In the genomic region with DNA sequence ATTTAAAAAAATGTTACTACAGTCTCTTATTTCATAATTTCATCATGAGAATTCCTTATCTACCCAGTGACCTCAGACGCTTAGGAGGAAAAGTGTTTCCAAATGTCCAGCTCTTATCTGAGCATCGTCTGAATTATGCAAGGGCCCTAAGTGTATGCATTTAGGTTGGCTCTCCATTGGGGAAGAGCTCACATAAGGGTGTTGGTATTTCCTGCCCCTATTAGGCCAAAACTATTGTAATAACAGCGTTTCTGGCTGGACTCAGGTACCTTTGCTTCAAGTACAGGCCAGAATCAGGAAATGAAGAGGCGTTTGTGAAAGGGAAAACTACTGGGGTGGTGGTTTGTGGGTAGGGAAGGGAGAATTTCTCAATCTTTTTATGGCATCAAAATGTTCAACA, we compare ENCODE assay signal across 15 cellular contexts. TPM values are rescaled to one million over a fixed set of nuclear protein-coding genes. Genes with fewer than 3 reads are reported as not detected.
DNase-seq lines count a peak whose midpoint lies in the region; ATAC-seq lines count a peak whose summit lies in the region.
"Had no signal": no experiment of that assay in that cellular context is flagged by ENCODE, and none has a peak within 500 bp of the region (broad histone marks: within the 10 kb centered on the region; RNA-seq: fewer than 3 reads in every experiment).

No MANE protein-coding gene starts in this region.

- peak overlapping the region; percentile 30 for H3K27ac Mint-ChIP-seq in activated naive CD8-positive, alpha-beta T cell treated with anti-CD3 and anti-CD28 coated beads, Interleukin-2, amount 50 U/mL, for 24 hours
- no peak overlapping the region for H3K27ac Mint-ChIP-seq in activated naive CD8-positive, alpha-beta T cell treated with anti-CD3 and anti-CD28 coated beads for 36 hours
- H3K27ac Mint-ChIP-seq in activated T-helper 1 cell treated with anti-CD3 and anti-CD28 coated beads, Interleukin-12 subunit alpha, Interleukin-12 subunit beta, Interleukin-2, Interleukin-4 antibody, amounts not matched to agents 30 ng/mL and 10 ng/mL and 1 ng/mL, durations not matched to agents 14 hours and 24 hours and 36 hours, result peak overlapping the region; percentile 6
- H3K27ac Mint-ChIP-seq: natural killer cell treated with Interleukin-12 subunit alpha and Interleukin-12 subunit beta and Interleukin-15 and Interleukin-18, amount 100 ng/mL, for 72 hours had no signal

- H3K9me3 Mint-ChIP-seq in activated naive CD8-positive, alpha-beta T cell treated with anti-CD3 and anti-CD28 coated beads, Interleukin-2, amount 50 U/mL, for 24 hours, result peaks cover 43% of the 10 kb centered on the region
- peaks cover 21% of the 10 kb centered on the region for H3K9me3 Mint-ChIP-seq in activated naive CD8-positive, alpha-beta T cell treated with anti-CD3 and anti-CD28 coated beads for 36 hours
- H3K9me3 Mint-ChIP-seq in activated T-helper 1 cell treated with anti-CD3 and anti-CD28 coated beads, Interleukin-12 subunit alpha, Interleukin-12 subunit beta, Interleukin-2, Interleukin-4 antibody, amounts not matched to agents 30 ng/mL and 10 ng/mL and 1 ng/mL, durations not matched to agents 14 hours and 24 hours and 36 hours, result peaks cover 4% of the 10 kb centered on the region

- H3K4me3 Mint-ChIP-seq in activated naive CD8-positive, alpha-beta T cell treated with anti-CD3 and anti-CD28 coated beads, Interleukin-2, amount 50 U/mL, for 24 hours, result no peak overlapping the region
- H3K4me3 Mint-ChIP-seq in activated naive CD8-positive, alpha-beta T cell treated with anti-CD3 and anti-CD28 coated beads for 36 hours, result no peak overlapping the region
- no peak overlapping the region for H3K4me3 Mint-ChIP-seq in activated T-helper 1 cell treated with anti-CD3 and anti-CD28 coated beads, Interleukin-12 subunit alpha, Interleukin-12 subunit beta, Interleukin-2, Interleukin-4 antibody, amounts not matched to agents 30 ng/mL and 10 ng/mL and 1 ng/mL, durations not matched to agents 14 hours and 24 hours and 36 hours
- H3K4me3 Mint-ChIP-seq: natural killer cell treated with Interleukin-12 subunit alpha and Interleukin-12 subunit beta and Interleukin-15 and Interleukin-18, amount 100 ng/mL, for 72 hours had no signal

- no peak overlapping the region for H3K27ac ChIP-seq in aorta (ENCODE audit: low read depth in 1 of 2, low read length in 2 of 2)
- H3K27ac ChIP-seq: 22Rv1, KMS-11 had no signal

- H3K4me3 ChIP-seq in aorta (ENCODE audit: low read length in 2 of 2), result no peak overlapping the region
- H3K4me3 ChIP-seq: skin epidermis had no signal

- H3K9me3 ChIP-seq in aorta (ENCODE audit: control insufficient read depth, low read length), result no peaks in the 10 kb centered on the region

- DNase-seq in activated naive CD8-positive, alpha-beta T cell treated with anti-CD3 and anti-CD28 coated beads, Interleukin-2, amount 50 U/mL, for 24 hours, result no peak
- no peak for DNase-seq in activated naive CD8-positive, alpha-beta T cell treated with anti-CD3 and anti-CD28 coated beads for 36 hours
- DNase-seq in activated T-helper 1 cell treated with anti-CD3 and anti-CD28 coated beads, Interleukin-12 subunit alpha, Interleukin-12 subunit beta, Interleukin-2, Interleukin-4 antibody, amounts not matched to agents 30 ng/mL and 10 ng/mL and 1 ng/mL, durations not matched to agents 14 hours and 24 hours and 36 hours (ENCODE audit: low spot score), result no peak
- DNase-seq in left cardiac atrium (no peak), aorta (no peak), mesenteric fat pad (ENCODE audit: low spot score) (no peak), NCI-H1105 treated with DMSO at 0.1 percent for 48 hours (lab: John Stamatoyannopoulos, UW) (no peak), occipital lobe (lab: John Stamatoyannopoulos, UW) (no peak)
- DNase-seq: activated CD4-positive, alpha-beta T cell treated with anti-CD3 and anti-CD28 coated beads for 1 hour; effector CD4-positive, alpha-beta T cell; T-helper 1 cell had no signal

- H3K27me3 ChIP-seq in aorta (ENCODE audit: control insufficient read depth in 1 of 2, insufficient read depth in 2 of 2, low read length in 1 of 2), result no peaks in the 10 kb centered on the region

- 32 to 39% methylated on average over 4 of the region's 4 CpGs for WGBS in aorta, 2 donors

- peaks cover 6% of the 10 kb centered on the region for H3K36me3 Mint-ChIP-seq in activated naive CD8-positive, alpha-beta T cell treated with anti-CD3 and anti-CD28 coated beads, Interleukin-2, amount 50 U/mL, for 24 hours (ENCODE audit: low read depth)
- peaks cover 19% of the 10 kb centered on the region for H3K36me3 Mint-ChIP-seq in activated naive CD8-positive, alpha-beta T cell treated with anti-CD3 and anti-CD28 coated beads for 36 hours
- H3K36me3 Mint-ChIP-seq in activated T-helper 1 cell treated with anti-CD3 and anti-CD28 coated beads, Interleukin-12 subunit alpha, Interleukin-12 subunit beta, Interleukin-2, Interleukin-4 antibody, amounts not matched to agents 30 ng/mL and 10 ng/mL and 1 ng/mL, durations not matched to agents 14 hours and 24 hours and 36 hours (ENCODE audit: low read depth), result peaks cover 9% of the 10 kb centered on the region
- H3K36me3 Mint-ChIP-seq: natural killer cell treated with Interleukin-12 subunit alpha and Interleukin-12 subunit beta and Interleukin-15 and Interleukin-18, amount 100 ng/mL, for 72 hours had no signal

- H3K4me1 ChIP-seq in aorta (ENCODE audit: control insufficient read depth in 1 of 2, insufficient read depth in 2 of 2, low read length in 2 of 2), result no peaks in the 10 kb centered on the region

- H3K4me1 Mint-ChIP-seq in activated naive CD8-positive, alpha-beta T cell treated with anti-CD3 and anti-CD28 coated beads, Interleukin-2, amount 50 U/mL, for 24 hours, result peaks cover 16% of the 10 kb centered on the region
- H3K4me1 Mint-ChIP-seq in activated naive CD8-positive, alpha-beta T cell treated with anti-CD3 and anti-CD28 coated beads for 36 hours, result peaks cover 14% of the 10 kb centered on the region
- peaks cover 14% of the 10 kb centered on the region for H3K4me1 Mint-ChIP-seq in activated T-helper 1 cell treated with anti-CD3 and anti-CD28 coated beads, Interleukin-12 subunit alpha, Interleukin-12 subunit beta, Interleukin-2, Interleukin-4 antibody, amounts not matched to agents 30 ng/mL and 10 ng/mL and 1 ng/mL, durations not matched to agents 14 hours and 24 hours and 36 hours (ENCODE audit: low read depth)

- no peak for ATAC-seq in activated naive CD8-positive, alpha-beta T cell treated with anti-CD3 and anti-CD28 coated beads, Interleukin-2, amount 50 U/mL, for 24 hours
- ATAC-seq in left cardiac atrium, result peak; percentile 70 to 88
- ATAC-seq in aorta (ENCODE audit: low FRiP score), result peak; percentile 66
- ATAC-seq: natural killer cell treated with Interleukin-12 subunit alpha and Interleukin-12 subunit beta and Interleukin-15 and Interleukin-18, amount 100 ng/mL, for 72 hours had no signal

- H3K27me3 Mint-ChIP-seq in activated naive CD8-positive, alpha-beta T cell treated with anti-CD3 and anti-CD28 coated beads, Interleukin-2, amount 50 U/mL, for 24 hours, result no peaks in the 10 kb centered on the region
- H3K27me3 Mint-ChIP-seq in activated naive CD8-positive, alpha-beta T cell treated with anti-CD3 and anti-CD28 coated beads for 36 hours, result no peaks in the 10 kb centered on the region
- no peaks in the 10 kb centered on the region for H3K27me3 Mint-ChIP-seq in activated T-helper 1 cell treated with anti-CD3 and anti-CD28 coated beads, Interleukin-12 subunit alpha, Interleukin-12 subunit beta, Interleukin-2, Interleukin-4 antibody, amounts not matched to agents 30 ng/mL and 10 ng/mL and 1 ng/mL, durations not matched to agents 14 hours and 24 hours and 36 hours (ENCODE audit: insufficient read depth)

- no peaks in the 10 kb centered on the region for H3K36me3 ChIP-seq in aorta (ENCODE audit: control insufficient read depth in 1 of 2, insufficient read depth in 2 of 2, low read length in 1 of 2)

- intact Hi-C loops in activated T-helper 1 cell treated with anti-CD3 and anti-CD28 coated beads, Interleukin-12 subunit alpha, Interleukin-12 subunit beta, Interleukin-2, Interleukin-4 antibody, amounts not matched to agents 30 ng/mL and 10 ng/mL and 1 ng/mL, durations not matched to agents 14 hours and 24 hours and 36 hours (cut with micrococcal nuclease), result no loop called here
- intact Hi-C loops in left cardiac atrium (cut with DNase I) (no loop called here), aorta (cut with DNase I) (no loop called here)

RNA-seq across cellular contexts. Expression of a gene that starts 40.4 kb away (rescaled TPM):
- 100 to 1,000 TPM; 129 to 141 TPM for total RNA-seq in activated naive CD8-positive, alpha-beta T cell treated with anti-CD3 and anti-CD28 coated beads for 36 hours
- total RNA-seq in activated T-helper 1 cell treated with anti-CD3 and anti-CD28 coated beads, Interleukin-12 subunit alpha, Interleukin-12 subunit beta, Interleukin-2, Interleukin-4 antibody, amounts not matched to agents 30 ng/mL and 10 ng/mL and 1 ng/mL, durations not matched to agents 14 hours and 24 hours and 36 hours, result 48.7 and 50.2 TPM in 2 replicates
- total RNA-seq in left cardiac atrium (100 to 1,000 TPM in 1 of 2 donors, 10 to 100 TPM in 1; 42.3 to 104 TPM), aorta (100 to 1,000 TPM in 1 of 2 donors, 10 to 100 TPM in 1; 89.7 to 122 TPM), mesenteric fat pad (265 TPM), occipital lobe (75.5 TPM)
- 100 to 1,000 TPM in 1 of 2 donors, 10 to 100 TPM in 1; 11.3 to 150 TPM for polyA plus RNA-seq in aorta
